ENCODE assay signal across 8 cellular contexts in genomic region chr6:37705239-37706051, GRCh38. TPM values are rescaled to one million over a fixed set of nuclear protein-coding genes. Genes with fewer than 3 reads are reported as not detected.
DNase-seq lines count a peak whose midpoint lies in the region; ATAC-seq, FAIRE-seq and TF ChIP-seq lines count a peak whose summit lies in the region.

No MANE protein-coding gene starts in this region.

- H3K36me3 Mint-ChIP-seq in HFFc6 (ENCODE audit: low read depth) = no peaks in the 10 kb centered on the region

- H3K14ac ChIP-seq in neuronal stem cell (ENCODE audit: low read length) = peak overlapping the region; percentile 25

- no peak for TF ChIP-seq POLR2A in stomach (IDR thresholded peaks at IDR 0.05)

- no peaks in the 10 kb centered on the region for H3K9me3 Mint-ChIP-seq in HFFc6

- H3K27ac Mint-ChIP-seq in HFFc6 = peak overlapping the region; percentile 47

- TF ChIP-seq CTCF in HFFc6 (IDR thresholded peaks at IDR 0.05) (peak; percentile 84), Panc1 (IDR thresholded peaks at IDR 0.05) (peak; percentile 76), stomach (IDR thresholded peaks at IDR 0.05) (peak in 4 of 7 experiments; percentile 38 to 65 (median 54))

- H3K4ac ChIP-seq in neuronal stem cell (ENCODE audit: low read length) = no peak overlapping the region

- in situ Hi-C loops in Panc1 (cut with HindIII; ENCODE audit: low pct_unique_long_range_greater_than_20kb, low sequenced_read_pairs) = no loop called here

- H3K4me1 Mint-ChIP-seq in HFFc6 (ENCODE audit: low read depth) = peaks cover 20% of the 10 kb centered on the region

- intact Hi-C loops in Panc1 (cut with micrococcal nuclease; ENCODE audit: unreplicated experiment) = loop anchor here (10.0 kb wide), 1 partner anchor 309 kb away; no protein-coding TSS in a partner anchor
- intact Hi-C loops in stomach (cut with DNase I; ENCODE audit: low total_unique reads) = no loop called here

- H2AK5ac ChIP-seq in neuronal stem cell (ENCODE audit: low read depth, low read length) = no peak overlapping the region

- H2BK5ac ChIP-seq in neuronal stem cell (ENCODE audit: low read length) = no peak overlapping the region

- peak overlapping the region; percentile 83 for H3K4me3 Mint-ChIP-seq in HFFc6

- H3K4me1 ChIP-seq in Panc1 (ENCODE audit: control insufficient read depth, insufficient read depth, low read length) (peaks cover 5% of the 10 kb centered on the region; the same call in 1 of the 2 replicates), neuronal stem cell (ENCODE audit: control insufficient read depth in 2 of 2, insufficient read depth in 1 of 2, low read depth in 1 of 2, low read length in 2 of 2) (peaks cover 21 to 47% of the 10 kb centered on the region in 2 donors), stomach (peaks cover 6 to 16% (median 15%) of the 10 kb centered on the region in 4 donors)

- WGBS in neuronal stem cell (ENCODE audit: extremely low coverage in 2 of 2, insufficient read length in 2 of 2, insufficient replicate concordance in 1 of 2), 2 donors = no CpG with 5 or more reads among the region's 45 CpGs
- 2 to 8% (median 4%) methylated on average over 38 to 45 of the region's 45 CpGs for WGBS in stomach, 5 donors

- H3K9ac ChIP-seq in neuronal stem cell (ENCODE audit: low read depth, low read length, poor library complexity) = peak overlapping the region; percentile 39

- H3K27me3 ChIP-seq in Panc1 (ENCODE audit: control insufficient read depth, insufficient read depth, low read length) (no peaks in the 10 kb centered on the region), neuronal stem cell (ENCODE audit: control insufficient read depth in 3 of 3, insufficient read depth in 3 of 3, low read depth in 1 of 3, low read length in 3 of 3) (peaks cover 0 to under 1% (median 0%) of the 10 kb centered on the region in 3 experiments), stomach (peaks cover 0 to 14% (median 0%) of the 10 kb centered on the region in 3 donors)

- peak; percentile 29 for DNase-seq in DMS153 treated with DMSO at 0.1 percent for 48 hours (lab: John Stamatoyannopoulos, UW; ENCODE audit: unreplicated experiment)
- peak; percentile 27 for DNase-seq in HFFc6
- DNase-seq in Panc1 (ENCODE audit: low read depth, low spot score) = no peak
- peak; percentile 74 for DNase-seq in activated gamma-delta T cell treated with Interleukin-2 at 50 U/mL for 16 hours
- DNase-seq in frontal cortex (ENCODE audit: low spot score in 2 of 2) = peak; percentile 58 to 80
- DNase-seq in neuronal stem cell (ENCODE audit: low spot score) = peak; percentile 88
- peak; percentile 62 for DNase-seq in stomach

- H2BK15ac ChIP-seq in neuronal stem cell (ENCODE audit: low read length) = no peak overlapping the region

- H3K27ac ChIP-seq in Panc1 (ENCODE audit: low read length) (peak overlapping the region; percentile 32; the same call in 1 of the 2 replicates), neuronal stem cell (replicated peaks; ENCODE audit: low read length) (peak overlapping the region; percentile 98), stomach (peak overlapping the region in 4 of 5 donors; percentile 41 to 85 (median 76))

- H2AFZ ChIP-seq in neuronal stem cell (ENCODE audit: low read length) = peak overlapping the region; percentile 88

- no peak overlapping the region for H2BK120ac ChIP-seq in neuronal stem cell (ENCODE audit: low read depth, low read length)

- H3K27me3 Mint-ChIP-seq in HFFc6 (ENCODE audit: insufficient read depth) = no peaks in the 10 kb centered on the region; the same call in 1 of the 2 replicates

- H2BK12ac ChIP-seq in neuronal stem cell (ENCODE audit: low read length) = peak overlapping the region; percentile 80

- H4K91ac ChIP-seq in neuronal stem cell (ENCODE audit: low read depth, low read length, poor library complexity) = peak overlapping the region; percentile 66

- H3K4me3 ChIP-seq in Panc1 (ENCODE audit: low read depth in 2 of 2, low read length in 2 of 2) (peak overlapping the region; percentile 32 to 50), neuronal stem cell (ENCODE audit: low read length in 2 of 2) (peak overlapping the region; percentile 47 to 56), stomach (peak overlapping the region; percentile 50 to 60 (median 53))

- no peak overlapping the region for H3K23ac ChIP-seq in neuronal stem cell (ENCODE audit: low read depth, low read length, poor library complexity)

- no peaks in the 10 kb centered on the region for H3K9me3 ChIP-seq in Panc1 (ENCODE audit: control insufficient read depth, insufficient read depth, low read depth, low read length)
- no peaks in the 10 kb centered on the region for H3K9me3 ChIP-seq in neuronal stem cell (replicated peaks in 1 of 2; ENCODE audit: control insufficient read depth in 2 of 2, insufficient read depth in 1 of 2, low read depth in 1 of 2, low read length in 2 of 2)
- H3K9me3 ChIP-seq in stomach = no peaks in the 10 kb centered on the region

- POLR2A ChIA-PET in Panc1 (lab: Charles Lee) = interaction anchor here (0.7 kb wide), 3 partner anchors 33 to 472 kb away, joined by 7 to 27 read pairs (median 10); no protein-coding TSS in a partner anchor

- no peaks in the 10 kb centered on the region for H3K79me1 ChIP-seq in neuronal stem cell (ENCODE audit: low read depth, low read length)

- no TSS peak for BruUV-seq in Panc1 (replicated peaks; lab: Mats Ljungman, UMichigan)

- no peaks in the 10 kb centered on the region for H3K36me3 ChIP-seq in Panc1 (ENCODE audit: control insufficient read depth, insufficient read depth, low read length)
- no peaks in the 10 kb centered on the region for H3K36me3 ChIP-seq in neuronal stem cell (replicated peaks in 1 of 2; ENCODE audit: control insufficient read depth in 2 of 2, insufficient read depth in 2 of 2, low read length in 2 of 2)
- H3K36me3 ChIP-seq in stomach = no peaks in the 10 kb centered on the region

- H4K8ac ChIP-seq in neuronal stem cell (ENCODE audit: low read depth, low read length) = no peak overlapping the region

- no peak for FAIRE-seq in frontal cortex (lab: Jason Lieb, UNC)

- peak; percentile 81 for ATAC-seq in Panc1
- ATAC-seq in HG02763 (IDR thresholded peaks at IDR 0.05; ENCODE audit: unreplicated experiment) = no peak

- TF ChIP-seq EP300 in stomach (IDR thresholded peaks at IDR 0.05) = no peak

- CTCF ChIA-PET in Panc1 (lab: Charles Lee) = interaction anchor here (0.6 to 0.7 kb wide), 8 partner anchors 8 to 861 kb away, joined by 3 to 9 read pairs (median 5); no protein-coding TSS in a partner anchor

- peak overlapping the region; percentile 97 for H3K18ac ChIP-seq in neuronal stem cell (ENCODE audit: low read length)

- H3K4me2 ChIP-seq in neuronal stem cell (ENCODE audit: insufficient read depth, low read length, poor library complexity, severe bottlenecking) = peak overlapping the region; percentile 67

RNA-seq across cellular contexts. Expression of gene MDGA1, which starts 7.8 kb away (rescaled TPM):
- 1 to 10 TPM; 3.8 to 6.8 (median 5.7) TPM for total RNA-seq in HFFc6 (2021; fragmentation: NEBNext Ultra II Directional; extraction: Animal tissue kit (Norgen Biotek cat#: 25700))
- total RNA-seq in Panc1 (2021; ENCODE audit: unreplicated experiment) = 36.5 TPM
- 13.6 TPM for polyA plus RNA-seq in Panc1 (2012; ENCODE audit: insufficient read length)
- total RNA-seq in frontal cortex = 42.8 TPM
- 3.4 TPM for polyA plus RNA-seq in neuronal stem cell (2013, experiment 1 of 2)
- 1.9 TPM for polyA plus RNA-seq in neuronal stem cell (2013, experiment 2 of 2)
- 1 to 10 TPM in 4 of 5 donors, under 1 TPM in 1; 0.58 to 4.5 (median 2.9) TPM for total RNA-seq in stomach
- 1 to 10 TPM in 1 of 3 donors, under 1 TPM in 2; 0.46 to 1.1 (median 0.68) TPM for polyA plus RNA-seq in stomach

Comparison
In these comparisons a context has a peak if more than half of its experiments do, and no peak if none do; other contexts are left out.
1. H3K27ac ChIP-seq: peak in every context shown above with its lines; median percentile 98 in neuronal stem cell; 76 in stomach; 32 in Panc1.